In the genomic region with DNA sequence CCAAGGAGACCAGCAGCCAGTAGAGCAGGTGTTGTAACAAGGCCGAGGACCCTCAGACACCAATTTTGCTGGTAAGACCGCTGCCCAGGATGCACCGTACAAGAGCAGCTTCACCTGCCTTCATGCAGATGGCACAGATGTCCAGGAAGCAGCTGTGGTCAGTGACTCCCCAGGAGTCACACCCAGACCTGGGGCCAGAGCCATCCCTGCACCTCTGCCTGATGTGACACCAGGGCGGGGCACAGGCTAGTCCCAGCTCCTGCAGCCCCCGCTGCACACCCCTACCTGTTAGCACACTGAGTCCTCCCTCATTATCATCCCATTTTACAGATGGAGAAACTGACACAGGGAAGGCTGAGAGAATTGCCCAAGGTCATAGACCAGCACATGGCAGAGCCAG, we compare ENCODE assay signal across 1 cellular context.
TF ChIP-seq lines count a peak whose summit lies in the region.

No MANE protein-coding gene starts in this region.

TF ChIP-seq in GM23338, 12 proteins besides CTCF, POLR2A, EP300 and RAD21:
- TF ChIP-seq, protein P1, sequence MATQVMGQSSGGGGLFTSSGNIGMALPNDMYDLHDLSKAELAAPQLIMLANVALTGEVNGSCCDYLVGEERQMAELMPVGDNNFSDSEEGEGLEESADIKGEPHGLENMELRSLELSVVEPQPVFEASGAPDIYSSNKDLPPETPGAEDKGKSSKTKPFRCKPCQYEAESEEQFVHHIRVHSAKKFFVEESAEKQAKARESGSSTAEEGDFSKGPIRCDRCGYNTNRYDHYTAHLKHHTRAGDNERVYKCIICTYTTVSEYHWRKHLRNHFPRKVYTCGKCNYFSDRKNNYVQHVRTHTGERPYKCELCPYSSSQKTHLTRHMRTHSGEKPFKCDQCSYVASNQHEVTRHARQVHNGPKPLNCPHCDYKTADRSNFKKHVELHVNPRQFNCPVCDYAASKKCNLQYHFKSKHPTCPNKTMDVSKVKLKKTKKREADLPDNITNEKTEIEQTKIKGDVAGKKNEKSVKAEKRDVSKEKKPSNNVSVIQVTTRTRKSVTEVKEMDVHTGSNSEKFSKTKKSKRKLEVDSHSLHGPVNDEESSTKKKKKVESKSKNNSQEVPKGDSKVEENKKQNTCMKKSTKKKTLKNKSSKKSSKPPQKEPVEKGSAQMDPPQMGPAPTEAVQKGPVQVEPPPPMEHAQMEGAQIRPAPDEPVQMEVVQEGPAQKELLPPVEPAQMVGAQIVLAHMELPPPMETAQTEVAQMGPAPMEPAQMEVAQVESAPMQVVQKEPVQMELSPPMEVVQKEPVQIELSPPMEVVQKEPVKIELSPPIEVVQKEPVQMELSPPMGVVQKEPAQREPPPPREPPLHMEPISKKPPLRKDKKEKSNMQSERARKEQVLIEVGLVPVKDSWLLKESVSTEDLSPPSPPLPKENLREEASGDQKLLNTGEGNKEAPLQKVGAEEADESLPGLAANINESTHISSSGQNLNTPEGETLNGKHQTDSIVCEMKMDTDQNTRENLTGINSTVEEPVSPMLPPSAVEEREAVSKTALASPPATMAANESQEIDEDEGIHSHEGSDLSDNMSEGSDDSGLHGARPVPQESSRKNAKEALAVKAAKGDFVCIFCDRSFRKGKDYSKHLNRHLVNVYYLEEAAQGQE (IDR thresholded peaks at IDR 0.05; ENCODE audit: unreplicated experiment), result no peak
- TF ChIP-seq, protein P2, sequence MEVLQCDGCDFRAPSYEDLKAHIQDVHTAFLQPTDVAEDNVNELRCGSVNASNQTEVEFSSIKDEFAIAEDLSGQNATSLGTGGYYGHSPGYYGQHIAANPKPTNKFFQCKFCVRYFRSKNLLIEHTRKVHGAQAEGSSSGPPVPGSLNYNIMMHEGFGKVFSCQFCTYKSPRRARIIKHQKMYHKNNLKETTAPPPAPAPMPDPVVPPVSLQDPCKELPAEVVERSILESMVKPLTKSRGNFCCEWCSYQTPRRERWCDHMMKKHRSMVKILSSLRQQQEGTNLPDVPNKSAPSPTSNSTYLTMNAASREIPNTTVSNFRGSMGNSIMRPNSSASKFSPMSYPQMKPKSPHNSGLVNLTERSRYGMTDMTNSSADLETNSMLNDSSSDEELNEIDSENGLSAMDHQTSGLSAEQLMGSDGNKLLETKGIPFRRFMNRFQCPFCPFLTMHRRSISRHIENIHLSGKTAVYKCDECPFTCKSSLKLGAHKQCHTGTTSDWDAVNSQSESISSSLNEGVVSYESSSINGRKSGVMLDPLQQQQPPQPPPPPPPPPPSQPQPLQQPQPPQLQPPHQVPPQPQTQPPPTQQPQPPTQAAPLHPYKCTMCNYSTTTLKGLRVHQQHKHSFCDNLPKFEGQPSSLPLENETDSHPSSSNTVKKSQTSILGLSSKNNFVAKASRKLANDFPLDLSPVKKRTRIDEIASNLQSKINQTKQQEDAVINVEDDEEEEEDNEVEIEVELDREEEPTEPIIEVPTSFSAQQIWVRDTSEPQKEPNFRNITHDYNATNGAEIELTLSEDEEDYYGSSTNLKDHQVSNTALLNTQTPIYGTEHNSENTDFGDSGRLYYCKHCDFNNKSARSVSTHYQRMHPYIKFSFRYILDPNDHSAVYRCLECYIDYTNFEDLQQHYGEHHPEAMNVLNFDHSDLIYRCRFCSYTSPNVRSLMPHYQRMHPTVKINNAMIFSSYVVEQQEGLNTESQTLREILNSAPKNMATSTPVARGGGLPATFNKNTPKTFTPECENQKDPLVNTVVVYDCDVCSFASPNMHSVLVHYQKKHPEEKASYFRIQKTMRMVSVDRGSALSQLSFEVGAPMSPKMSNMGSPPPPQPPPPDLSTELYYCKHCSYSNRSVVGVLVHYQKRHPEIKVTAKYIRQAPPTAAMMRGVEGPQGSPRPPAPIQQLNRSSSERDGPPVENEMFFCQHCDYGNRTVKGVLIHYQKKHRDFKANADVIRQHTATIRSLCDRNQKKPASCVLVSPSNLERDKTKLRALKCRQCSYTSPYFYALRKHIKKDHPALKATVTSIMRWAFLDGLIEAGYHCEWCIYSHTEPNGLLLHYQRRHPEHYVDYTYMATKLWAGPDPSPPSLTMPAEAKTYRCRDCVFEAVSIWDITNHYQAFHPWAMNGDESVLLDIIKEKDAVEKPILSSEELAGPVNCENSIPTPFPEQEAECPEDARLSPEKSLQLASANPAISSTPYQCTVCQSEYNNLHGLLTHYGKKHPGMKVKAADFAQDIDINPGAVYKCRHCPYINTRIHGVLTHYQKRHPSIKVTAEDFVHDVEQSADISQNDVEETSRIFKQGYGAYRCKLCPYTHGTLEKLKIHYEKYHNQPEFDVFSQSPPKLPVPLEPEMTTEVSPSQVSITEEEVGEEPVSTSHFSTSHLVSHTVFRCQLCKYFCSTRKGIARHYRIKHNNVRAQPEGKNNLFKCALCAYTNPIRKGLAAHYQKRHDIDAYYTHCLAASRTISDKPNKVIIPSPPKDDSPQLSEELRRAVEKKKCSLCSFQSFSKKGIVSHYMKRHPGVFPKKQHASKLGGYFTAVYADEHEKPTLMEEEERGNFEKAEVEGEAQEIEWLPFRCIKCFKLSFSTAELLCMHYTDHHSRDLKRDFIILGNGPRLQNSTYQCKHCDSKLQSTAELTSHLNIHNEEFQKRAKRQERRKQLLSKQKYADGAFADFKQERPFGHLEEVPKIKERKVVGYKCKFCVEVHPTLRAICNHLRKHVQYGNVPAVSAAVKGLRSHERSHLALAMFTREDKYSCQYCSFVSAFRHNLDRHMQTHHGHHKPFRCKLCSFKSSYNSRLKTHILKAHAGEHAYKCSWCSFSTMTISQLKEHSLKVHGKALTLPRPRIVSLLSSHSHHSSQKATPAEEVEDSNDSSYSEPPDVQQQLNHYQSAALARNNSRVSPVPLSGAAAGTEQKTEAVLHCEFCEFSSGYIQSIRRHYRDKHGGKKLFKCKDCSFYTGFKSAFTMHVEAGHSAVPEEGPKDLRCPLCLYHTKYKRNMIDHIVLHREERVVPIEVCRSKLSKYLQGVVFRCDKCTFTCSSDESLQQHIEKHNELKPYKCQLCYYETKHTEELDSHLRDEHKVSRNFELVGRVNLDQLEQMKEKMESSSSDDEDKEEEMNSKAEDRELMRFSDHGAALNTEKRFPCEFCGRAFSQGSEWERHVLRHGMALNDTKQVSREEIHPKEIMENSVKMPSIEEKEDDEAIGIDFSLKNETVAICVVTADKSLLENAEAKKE (CRISPR knock-in tag; IDR thresholded peaks at IDR 0.05), result no peak
- TF ChIP-seq EZH2 (IDR thresholded peaks at IDR 0.05; ENCODE audit: low read depth, unreplicated experiment), result no peak
- TF ChIP-seq ZNF331 (CRISPR knock-in tag; IDR thresholded peaks at IDR 0.05; ENCODE audit: low read depth), result no peak
- TF ChIP-seq NANOG (IDR thresholded peaks at IDR 0.05; ENCODE audit: borderline replicate concordance), result no peak
- no peak for TF ChIP-seq ZNF114 (CRISPR knock-in tag; IDR thresholded peaks at IDR 0.05)
- no peak for TF ChIP-seq EZH2phosphoT487 (IDR thresholded peaks at IDR 0.05; ENCODE audit: unreplicated experiment)
- TF ChIP-seq STAT1 (IDR thresholded peaks at IDR 0.05; ENCODE audit: unreplicated experiment), result no peak
